In genomic region chr18:72201032-72201431, GRCh38 we compare ENCODE assay signal across 26 cellular contexts.
DNase-seq lines count a peak whose midpoint lies in the region; ATAC-seq and TF ChIP-seq lines count a peak whose summit lies in the region.
"Had no signal": no experiment of that assay in that cellular context is flagged by ENCODE, and none has a peak within 500 bp of the region (broad histone marks: within the 10 kb centered on the region; RNA-seq: fewer than 3 reads in every experiment).

No MANE protein-coding gene starts in this region.

- H3K27me3 ChIP-seq in heart left ventricle, result no peaks in the 10 kb centered on the region
- H3K27me3 ChIP-seq: BLaER1, SJCRH30, upper lobe of left lung had no signal

- H3K9me3 Mint-ChIP-seq in T-helper 1 cell treated with Interleukin-12 subunit alpha and Interleukin-12 subunit beta and Interleukin-4 antibody, amounts not matched to agents 30 μg/mL and 1 μg/mL, for 36 hours, result no peaks in the 10 kb centered on the region
- H3K9me3 Mint-ChIP-seq: activated T-cell treated with anti-CD3 and anti-CD28 coated beads, Interleukin-2, amount 50 U/mL, for 24 hours had no signal

- no peaks in the 10 kb centered on the region for H3K9me3 ChIP-seq in heart left ventricle
- H3K9me3 ChIP-seq: BLaER1, psoas muscle, SJCRH30, upper lobe of left lung had no signal

- no peak overlapping the region for H3K4me3 ChIP-seq in heart left ventricle
- H3K4me3 ChIP-seq: BLaER1, GM23248, PC-9, psoas muscle, SJCRH30, upper lobe of left lung had no signal

- H3K27ac ChIP-seq in heart left ventricle, result no peak overlapping the region
- H3K27ac ChIP-seq: 22Rv1, BLaER1, GM23248, PC-9, psoas muscle, SJCRH30, upper lobe of left lung had no signal

- ATAC-seq in HG02571 (IDR thresholded peaks at IDR 0.05; ENCODE audit: unreplicated experiment) (peak; percentile 77), HG03439 (IDR thresholded peaks at IDR 0.05; ENCODE audit: unreplicated experiment) (peak; percentile 68), heart left ventricle (no peak)
- ATAC-seq: activated CD8-positive, alpha-beta T cell treated with anti-CD3 and anti-CD28 coated beads, Interleukin-2, amount 10 ng/mL, durations not matched to agents 7 days and 5 days; psoas muscle; WTC11 had no signal

- no peaks in the 10 kb centered on the region for H3K27me3 Mint-ChIP-seq in T-helper 1 cell treated with Interleukin-12 subunit alpha and Interleukin-12 subunit beta and Interleukin-4 antibody, amounts not matched to agents 30 μg/mL and 1 μg/mL, for 36 hours (ENCODE audit: low read depth)
- H3K27me3 Mint-ChIP-seq: activated naive CD4-positive, alpha-beta T cell treated with anti-CD3 and anti-CD28 coated beads, Interleukin-2, amount 10 ng/mL, durations not matched to agents 7 days and 5 days; activated T-cell treated with anti-CD3 and anti-CD28 coated beads, Interleukin-2, amount 50 U/mL, for 24 hours had no signal

- no peaks in the 10 kb centered on the region for H3K4me1 ChIP-seq in heart left ventricle
- H3K4me1 ChIP-seq: BLaER1, psoas muscle, upper lobe of left lung had no signal

- TF ChIP-seq POLR2A in heart left ventricle (IDR thresholded peaks at IDR 0.05), result no peak

- no peaks in the 10 kb centered on the region for H3K36me3 ChIP-seq in heart left ventricle
- H3K36me3 ChIP-seq: BLaER1, SJCRH30, upper lobe of left lung had no signal

- H3K36me3 Mint-ChIP-seq in T-helper 1 cell treated with Interleukin-12 subunit alpha and Interleukin-12 subunit beta and Interleukin-4 antibody, amounts not matched to agents 30 μg/mL and 1 μg/mL, for 36 hours (ENCODE audit: low read depth), result no peaks in the 10 kb centered on the region
- H3K36me3 Mint-ChIP-seq: activated naive CD4-positive, alpha-beta T cell treated with anti-CD3 and anti-CD28 coated beads, Interleukin-2, amount 10 ng/mL, durations not matched to agents 7 days and 5 days; WTC11 had no signal

- DNase-seq in T-helper 1 cell (no peak), fibroblast of peridontal ligament (ENCODE audit: extremely low read depth) (peak; percentile 3), NCI-H187 (lab: John Stamatoyannopoulos, UW) (no peak), AG08395 (ENCODE audit: low spot score) (no peak), heart left ventricle (no peak)
- DNase-seq: activated CD8-positive, alpha-beta T cell treated with anti-CD3 and anti-CD28 coated beads, Interleukin-2, amount 10 ng/mL, durations not matched to agents 7 days and 5 days; activated naive CD4-positive, alpha-beta T cell treated with anti-CD3 and anti-CD28 coated beads, Interleukin-2, amount 10 ng/mL, durations not matched to agents 7 days and 5 days; activated T-cell treated with anti-CD3 and anti-CD28 coated beads, Interleukin-2, amount 50 U/mL, for 24 hours; cerebellar nuclear complex; effector memory CD4-positive, alpha-beta T cell; glutamatergic neuron; GM23248; NCI-H1436; NCI-H748 treated with DMSO at 0.1 percent for 48 hours; PC-9; psoas muscle; SJCRH30; small intestine; stimulated activated CD4-positive, alpha-beta T cell treated with anti-CD3 and anti-CD28 coated beads, Interleukin-2, amount 100 ng/mL, for 48 hours; upper lobe of left lung had no signal

- peaks cover 2% of the 10 kb centered on the region for H3K4me1 Mint-ChIP-seq in T-helper 1 cell treated with Interleukin-12 subunit alpha and Interleukin-12 subunit beta and Interleukin-4 antibody, amounts not matched to agents 30 μg/mL and 1 μg/mL, for 36 hours (ENCODE audit: low read depth)

- intact Hi-C loops in heart left ventricle (cut with DNase I), result no loop called here

- no peak for TF ChIP-seq CTCF in heart left ventricle (IDR thresholded peaks at IDR 0.05)

- H3K4me3 Mint-ChIP-seq in T-helper 1 cell treated with Interleukin-12 subunit alpha and Interleukin-12 subunit beta and Interleukin-4 antibody, amounts not matched to agents 30 μg/mL and 1 μg/mL, for 36 hours, result no peak overlapping the region
- H3K4me3 Mint-ChIP-seq: activated CD8-positive, alpha-beta T cell treated with anti-CD3 and anti-CD28 coated beads, Interleukin-2, amount 10 ng/mL, durations not matched to agents 7 days and 5 days; activated naive CD4-positive, alpha-beta T cell treated with anti-CD3 and anti-CD28 coated beads, Interleukin-2, amount 10 ng/mL, durations not matched to agents 7 days and 5 days; activated T-cell treated with anti-CD3 and anti-CD28 coated beads, Interleukin-2, amount 50 U/mL, for 24 hours; WTC11 had no signal

- peak overlapping the region; percentile 21 for H3K27ac Mint-ChIP-seq in T-helper 1 cell treated with Interleukin-12 subunit alpha and Interleukin-12 subunit beta and Interleukin-4 antibody, amounts not matched to agents 30 μg/mL and 1 μg/mL, for 36 hours
- H3K27ac Mint-ChIP-seq: activated CD8-positive, alpha-beta T cell treated with anti-CD3 and anti-CD28 coated beads, Interleukin-2, amount 10 ng/mL, durations not matched to agents 7 days and 5 days; activated naive CD4-positive, alpha-beta T cell treated with anti-CD3 and anti-CD28 coated beads, Interleukin-2, amount 10 ng/mL, durations not matched to agents 7 days and 5 days; activated T-cell treated with anti-CD3 and anti-CD28 coated beads, Interleukin-2, amount 50 U/mL, for 24 hours; WTC11 had no signal

Comparison
In these comparisons a context has a peak if more than half of its experiments do, and no peak if none do; other contexts are left out.
1. ATAC-seq: peak in HG02571 (single experiment) and HG03439 (single experiment); none in heart left ventricle (0 of 4).